In the genomic region with DNA sequence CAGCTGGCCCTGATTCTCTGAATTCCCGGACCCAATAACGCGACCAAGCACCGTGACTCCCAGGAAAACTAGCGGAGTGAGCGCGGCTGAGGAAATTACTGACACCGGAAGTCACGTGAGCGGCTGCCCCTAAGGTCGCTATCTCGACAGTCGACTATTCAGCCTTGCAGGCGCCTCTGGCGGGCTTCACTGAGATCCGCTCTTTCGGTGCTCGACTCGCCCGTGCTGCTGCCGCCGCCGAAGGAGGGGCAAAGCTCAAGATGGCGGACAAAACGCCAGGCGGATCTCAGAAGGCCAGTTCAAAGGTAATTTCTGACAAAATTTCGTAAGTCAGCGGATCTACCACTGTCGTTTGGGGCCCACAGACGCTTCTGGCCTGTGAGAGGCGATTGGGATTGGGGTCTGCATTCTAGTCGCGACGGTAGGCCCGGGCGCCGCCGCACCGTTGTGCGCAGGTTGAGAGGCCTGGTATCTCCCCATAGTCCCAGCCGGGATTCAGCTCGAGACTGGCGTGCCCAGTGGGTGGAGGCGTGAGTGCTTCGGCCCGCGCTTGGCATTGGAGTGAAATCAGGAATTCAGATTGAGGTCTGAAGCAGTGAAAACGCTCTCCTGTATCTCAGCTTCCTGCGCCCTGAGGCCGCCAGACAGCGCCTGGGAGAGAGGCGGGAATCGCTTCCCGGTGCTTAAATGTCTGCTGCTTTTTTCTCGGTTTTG, we compare ENCODE assay signal across 8 cellular contexts. TPM values are rescaled to one million over a fixed set of nuclear protein-coding genes. Genes with fewer than 3 reads are reported as not detected.
A peak's percentile ranks its signal among the peaks of the same experiment; 100 is the strongest.
DNase-seq lines count a peak whose midpoint lies in the region; ATAC-seq and TF ChIP-seq lines count a peak whose summit lies in the region.

A gene (plus strand): TSS at position 202 of the 714 bp plus-strand sequence. CDS start 59 bp downstream, at position 261.

- H3K79me2 ChIP-seq in parathyroid adenoma, result peaks cover 37% of the 10 kb centered on the region

- peak within 1 kb of the TSS; percentile 82 for H3K4me3 ChIP-seq in GM12865 (ENCODE audit: low read depth, low read length)
- peak within 1 kb of the TSS; percentile 92 for H3K4me3 ChIP-seq in parathyroid adenoma (ENCODE audit: low read depth, low read length)
- peak within 1 kb of the TSS; percentile 68 to 98 (median 88) for H3K4me3 ChIP-seq in tibial nerve

- TF ChIP-seq EP300 in tibial nerve (IDR thresholded peaks at IDR 0.05), result peak; percentile 63 to 97

- whole genome bisulfite sequencing in tibial nerve, 2 donors, result 0 to 1% methylated on average over 51 to 55 of the region's 55 CpGs

- TF ChIP-seq POLR2A in tibial nerve (IDR thresholded peaks at IDR 0.05), result peak; percentile 68 to 78

- H3K27me3 ChIP-seq in parathyroid adenoma (ENCODE audit: control insufficient read depth, insufficient read depth, low read length) (no peaks in the 10 kb centered on the region), tibial nerve (no peaks in the 10 kb centered on the region)

- peak within 1 kb of the TSS; percentile 99 for H2AFZ ChIP-seq in parathyroid adenoma

- H3K4me3 Mint-ChIP-seq in activated naive CD8-positive, alpha-beta T cell treated with anti-CD3 and anti-CD28 coated beads, Interleukin-2, amount 50 U/mL, for 24 hours, result peak within 1 kb of the TSS; percentile 95

- peak within 1 kb of the TSS; percentile 96 for H3K27ac Mint-ChIP-seq in activated naive CD8-positive, alpha-beta T cell treated with anti-CD3 and anti-CD28 coated beads, Interleukin-2, amount 50 U/mL, for 24 hours

- H3K4me1 ChIP-seq in parathyroid adenoma, result peaks cover 3% of the 10 kb centered on the region
- H3K4me1 ChIP-seq in tibial nerve, result peaks cover 0 to 59% (median 20%) of the 10 kb centered on the region in 4 donors

- H3K4me1 Mint-ChIP-seq in activated naive CD8-positive, alpha-beta T cell treated with anti-CD3 and anti-CD28 coated beads, Interleukin-2, amount 50 U/mL, for 24 hours, result peaks cover 46% of the 10 kb centered on the region

- ATAC-seq in HG02763 (IDR thresholded peaks at IDR 0.05; ENCODE audit: unreplicated experiment), result peak; percentile 87
- ATAC-seq in activated naive CD8-positive, alpha-beta T cell treated with anti-CD3 and anti-CD28 coated beads, Interleukin-2, amount 50 U/mL, for 24 hours, result peak; percentile 92
- ATAC-seq in Right ventricle myocardium superior (ENCODE audit: poor library complexity), result peak; percentile 97

- H3K36me3 ChIP-seq in parathyroid adenoma (ENCODE audit: control insufficient read depth, insufficient read depth, low read length), result no peaks in the 10 kb centered on the region
- H3K36me3 ChIP-seq in tibial nerve, result no peaks in the 10 kb centered on the region

- H3K27ac ChIP-seq in parathyroid adenoma (peak within 1 kb of the TSS; percentile 93), tibial nerve (peak within 1 kb of the TSS; percentile 86 to 98 (median 88))

- peak; percentile 1 for TF ChIP-seq CTCF in GM12865 (IDR thresholded peaks at IDR 0.05; ENCODE audit: insufficient read depth, low read depth, low read length, missing control alignments)
- no peak for TF ChIP-seq CTCF in parathyroid adenoma (IDR thresholded peaks at IDR 0.05)
- TF ChIP-seq CTCF in tibial nerve (IDR thresholded peaks at IDR 0.05), result peak in 4 of 5 experiments; percentile 7 to 60 (median 25)

- intact Hi-C loops in Right ventricle myocardium superior (cut with DNase I), result no loop called here

- H3K9me3 ChIP-seq in parathyroid adenoma (ENCODE audit: control insufficient read depth, low read length), result no peaks in the 10 kb centered on the region
- H3K9me3 ChIP-seq in tibial nerve, result no peaks in the 10 kb centered on the region

- DNase-seq in GM12865 (ENCODE audit: low read depth) (peak; percentile 97), NCI-H1417 treated with DMSO at 0.1 percent for 48 hours (lab: John Stamatoyannopoulos, UW) (peak; percentile 88), SW480 (ENCODE audit: low spot score) (peak; percentile 99), Right ventricle myocardium superior (peak; percentile 97), tibial nerve (ENCODE audit: low spot score in 2 of 2) (peak; percentile 93 to 95)
- peak; percentile 90 for DNase-seq in activated naive CD8-positive, alpha-beta T cell treated with anti-CD3 and anti-CD28 coated beads, Interleukin-2, amount 50 U/mL, for 24 hours

- peaks cover 19% of the 10 kb centered on the region for H3K36me3 Mint-ChIP-seq in activated naive CD8-positive, alpha-beta T cell treated with anti-CD3 and anti-CD28 coated beads, Interleukin-2, amount 50 U/mL, for 24 hours (ENCODE audit: low read depth)

- H3K4me2 ChIP-seq in parathyroid adenoma (ENCODE audit: low read length), result peak within 1 kb of the TSS; percentile 85

- H3K9me3 Mint-ChIP-seq in activated naive CD8-positive, alpha-beta T cell treated with anti-CD3 and anti-CD28 coated beads, Interleukin-2, amount 50 U/mL, for 24 hours, result no peaks in the 10 kb centered on the region

- H3K27me3 Mint-ChIP-seq in activated naive CD8-positive, alpha-beta T cell treated with anti-CD3 and anti-CD28 coated beads, Interleukin-2, amount 50 U/mL, for 24 hours, result peaks cover 5% of the 10 kb centered on the region

- peak within 1 kb of the TSS; percentile 91 for H3K9ac ChIP-seq in parathyroid adenoma

RNA-seq across cellular contexts. Expression of the gene that starts here (rescaled TPM):
- total RNA-seq in Right ventricle myocardium superior (39.8 TPM), tibial nerve (100 to 1,000 TPM in 1 of 4 donors, 10 to 100 TPM in 3; 92.4 to 104 (median 95.6) TPM)

Comparison
In these comparisons a context has a peak if more than half of its experiments do, and no peak if none do; other contexts are left out.
1. Peak in every context shown above with its lines: DNase-seq, ATAC-seq, H3K4me3 ChIP-seq and H3K27ac ChIP-seq.